15 cellular contexts compared by ENCODE assay signal in the genomic region with DNA sequence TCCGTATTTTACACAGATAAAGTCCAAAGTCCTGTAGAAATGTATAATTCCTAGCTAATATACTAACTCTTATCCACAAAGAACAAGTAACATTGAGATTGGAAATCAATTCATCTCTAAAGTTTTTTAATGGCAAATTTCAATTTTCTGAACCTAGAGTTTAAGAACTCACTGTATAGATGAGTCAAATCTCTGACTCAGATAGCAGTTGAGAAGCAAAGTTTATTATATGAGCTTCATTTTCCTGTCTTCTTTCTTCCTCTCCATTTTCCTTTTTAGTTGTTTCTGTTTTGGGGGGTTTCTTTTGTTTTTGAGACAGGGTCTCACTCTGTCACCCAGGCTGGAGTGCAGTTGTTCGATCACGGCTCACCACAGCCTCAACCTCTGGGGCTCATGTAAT. TPM values are rescaled to one million over a fixed set of nuclear protein-coding genes. Genes with fewer than 3 reads are reported as not detected.
DNase-seq lines count a peak whose midpoint lies in the region; ATAC-seq and TF ChIP-seq lines count a peak whose summit lies in the region.
"Had no signal": no experiment of that assay in that cellular context is flagged by ENCODE, and none has a peak within 500 bp of the region (broad histone marks: within the 10 kb centered on the region; RNA-seq: fewer than 3 reads in every experiment).

No MANE protein-coding gene starts in this region.

- H3K27ac Mint-ChIP-seq in neural crest cell (ENCODE audit: unreplicated experiment): no peak overlapping the region
- H3K27ac Mint-ChIP-seq in type B pancreatic cell: peak overlapping the region; percentile 64
- H3K27ac Mint-ChIP-seq in activated naive CD4-positive, alpha-beta T cell treated with anti-CD3 and anti-CD28 coated beads, Interleukin-2, amount 50 U/mL, for 72 hours: no peak overlapping the region
- H3K27ac Mint-ChIP-seq: activated CD4-positive, alpha-beta T cell treated with anti-CD3 and anti-CD28 coated beads for 36 hours; activated naive CD4-positive, alpha-beta T cell treated with anti-CD3 and anti-CD28 coated beads for 36 hours had no signal

- H3K9me3 ChIP-seq in cardiac muscle cell (ENCODE audit: low read depth): no peaks in the 10 kb centered on the region

- H3K9me3 Mint-ChIP-seq in neural crest cell (no peaks in the 10 kb centered on the region), type B pancreatic cell (no peaks in the 10 kb centered on the region)
- H3K9me3 Mint-ChIP-seq in activated naive CD4-positive, alpha-beta T cell treated with anti-CD3 and anti-CD28 coated beads, Interleukin-2, amount 50 U/mL, for 72 hours: no peaks in the 10 kb centered on the region
- H3K9me3 Mint-ChIP-seq: activated naive CD4-positive, alpha-beta T cell treated with anti-CD3 and anti-CD28 coated beads for 36 hours; CD8-positive, alpha-beta memory T cell had no signal

- TF ChIP-seq CTCF in cardiac muscle cell (IDR thresholded peaks at IDR 0.05; ENCODE audit: low read depth, low read length) (no peak), neural crest cell (conservative IDR thresholded peaks at IDR 0.05) (no peak), type B pancreatic cell (conservative IDR thresholded peaks at IDR 0.05) (no peak)

- no peak for ATAC-seq in left ventricle myocardium superior
- ATAC-seq in activated naive CD4-positive, alpha-beta T cell treated with anti-CD3 and anti-CD28 coated beads, Interleukin-2, amount 50 U/mL, for 72 hours: no peak
- ATAC-seq: activated CD4-positive, alpha-beta T cell treated with anti-CD3 and anti-CD28 coated beads for 36 hours had no signal

- H3K27me3 Mint-ChIP-seq in neural crest cell (ENCODE audit: low read depth): peaks cover 40% of the 10 kb centered on the region
- no peaks in the 10 kb centered on the region for H3K27me3 Mint-ChIP-seq in type B pancreatic cell
- H3K27me3 Mint-ChIP-seq: activated CD4-positive, alpha-beta T cell treated with anti-CD3 and anti-CD28 coated beads for 36 hours; CD8-positive, alpha-beta memory T cell had no signal

- no peaks in the 10 kb centered on the region for H3K27me3 ChIP-seq in cardiac muscle cell

- H3K27ac ChIP-seq in cardiac muscle cell: peak overlapping the region; percentile 72
- H3K27ac ChIP-seq in cingulate gyrus (ENCODE audit: low read depth, low read length): peak overlapping the region; percentile 44
- H3K27ac ChIP-seq: PC-9 had no signal

- peaks cover 51% of the 10 kb centered on the region for H3K4me1 ChIP-seq in cardiac muscle cell (ENCODE audit: low read depth)

- H3K4me3 ChIP-seq in cardiac muscle cell: no peak overlapping the region
- H3K4me3 ChIP-seq: PC-9 had no signal

- DNase-seq in cardiac muscle cell (ENCODE audit: low read depth in 1 of 2, low spot score in 1 of 2) (no peak), left ventricle myocardium superior (no peak), neural crest cell (ENCODE audit: low read depth, low spot score) (no peak), type B pancreatic cell (ENCODE audit: extremely low spot score, unreplicated experiment) (no peak), T-helper 9 cell (no peak)
- no peak for DNase-seq in activated CD4-positive, CD25-positive, alpha-beta regulatory T cell (lab: John Stamatoyannopoulos, UW)
- DNase-seq in activated naive CD4-positive, alpha-beta T cell treated with anti-CD3 and anti-CD28 coated beads, Interleukin-2, amount 50 U/mL, for 72 hours (ENCODE audit: low spot score in 2 of 2): no peak
- DNase-seq: activated CD4-positive, alpha-beta T cell treated with anti-CD3 and anti-CD28 coated beads for 36 hours; activated naive CD4-positive, alpha-beta T cell treated with anti-CD3 and anti-CD28 coated beads for 36 hours; CD8-positive, alpha-beta memory T cell; NCI-H1436; NCI-H82; PC-9; trophoblast cell had no signal

- H3K4me3 Mint-ChIP-seq in neural crest cell (peak overlapping the region; percentile 20), type B pancreatic cell (no peak overlapping the region)
- H3K4me3 Mint-ChIP-seq: activated CD4-positive, alpha-beta T cell treated with anti-CD3 and anti-CD28 coated beads for 36 hours; activated naive CD4-positive, alpha-beta T cell treated with anti-CD3 and anti-CD28 coated beads for 36 hours; CD8-positive, alpha-beta memory T cell had no signal

- intact Hi-C loops in left ventricle myocardium superior (cut with micrococcal nuclease): loop anchor here (5.0 kb wide), 1 partner anchor 433 kb away; no protein-coding TSS in a partner anchor

- peaks cover 25% of the 10 kb centered on the region for H3K36me3 ChIP-seq in cardiac muscle cell

- H3K4me1 Mint-ChIP-seq in neural crest cell (peaks cover 69% of the 10 kb centered on the region), type B pancreatic cell (ENCODE audit: unreplicated experiment) (peaks cover 22% of the 10 kb centered on the region)

- peaks cover 7% of the 10 kb centered on the region for H3K36me3 Mint-ChIP-seq in neural crest cell (ENCODE audit: low read depth)
- H3K36me3 Mint-ChIP-seq in type B pancreatic cell: peaks cover 13% of the 10 kb centered on the region
- peaks cover 5 to 9% of the 10 kb centered on the region in 2 donors for H3K36me3 Mint-ChIP-seq in activated naive CD4-positive, alpha-beta T cell treated with anti-CD3 and anti-CD28 coated beads, Interleukin-2, amount 50 U/mL, for 72 hours

RNA-seq across cellular contexts. Expression of gene HEG1, which starts 51.6 kb away (rescaled TPM):
- total RNA-seq in cardiac muscle cell: 16.5 and 42.7 TPM in 2 replicates
- 17.4 and 24.9 TPM in 2 replicates for polyA plus RNA-seq in cardiac muscle cell
- total RNA-seq in left ventricle myocardium superior: 102 TPM
- total RNA-seq in neural crest cell: 32.0 and 33.8 TPM in 2 replicates
- total RNA-seq in type B pancreatic cell (ENCODE audit: low replicate concordance): 12.4 and 43.1 TPM in 2 replicates
- total RNA-seq in activated naive CD4-positive, alpha-beta T cell treated with anti-CD3 and anti-CD28 coated beads, Interleukin-2, amount 50 U/mL, for 72 hours: 10 to 100 TPM in 1 of 2 donors, 1 to 10 TPM in 1; 9.8 to 13.9 TPM
